17 cellular contexts compared by ENCODE assay signal in the genomic region with DNA sequence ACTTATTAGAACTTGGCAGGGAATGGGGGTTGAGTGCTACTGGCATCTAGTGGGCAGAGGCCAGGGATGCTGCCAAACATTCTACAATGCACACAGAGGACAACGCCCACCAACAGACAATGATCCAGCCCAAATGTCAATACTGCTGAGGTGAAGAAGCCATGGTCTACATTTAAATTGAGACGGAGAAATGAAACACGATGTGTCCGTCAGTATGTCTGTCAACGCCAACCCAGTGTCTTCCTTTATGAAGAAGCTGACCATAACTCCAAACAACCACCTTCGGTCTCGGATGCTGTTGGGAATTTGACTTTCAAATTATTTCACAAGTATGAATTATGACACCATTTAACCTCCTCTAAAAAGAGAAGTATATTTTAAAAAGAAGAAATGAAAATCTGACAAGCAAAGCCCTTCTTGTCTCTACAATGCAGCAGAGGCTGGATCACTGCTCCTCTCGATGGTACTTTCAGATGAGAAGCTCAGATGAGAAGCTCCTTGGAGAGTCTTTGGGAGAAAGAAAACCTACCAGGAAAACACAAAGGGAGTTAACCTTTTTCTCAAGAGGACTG.
DNase-seq lines count a peak whose midpoint lies in the region; ATAC-seq and TF ChIP-seq lines count a peak whose summit lies in the region.
"Had no signal": no experiment of that assay in that cellular context is flagged by ENCODE, and none has a peak within 500 bp of the region (broad histone marks: within the 10 kb centered on the region; RNA-seq: fewer than 3 reads in every experiment).

No MANE protein-coding gene starts in this region.

- H3K4me3 Mint-ChIP-seq in CD8-positive, alpha-beta T cell = no peak overlapping the region
- H3K4me3 Mint-ChIP-seq: activated naive CD8-positive, alpha-beta T cell; activated T-cell treated with anti-CD3 and anti-CD28 coated beads, Interleukin-2, amount 50 U/mL, for 72 hours had no signal

- peaks cover 26% of the 10 kb centered on the region for H3K4me1 Mint-ChIP-seq in CD8-positive, alpha-beta T cell (ENCODE audit: low read depth)

- H3K36me3 ChIP-seq in CD8-positive, alpha-beta T cell (ENCODE audit: insufficient read depth, low read length) = no peaks in the 10 kb centered on the region
- H3K36me3 ChIP-seq: thyroid gland had no signal

- no peaks in the 10 kb centered on the region for H3K9me3 ChIP-seq in CD8-positive, alpha-beta T cell (ENCODE audit: low read length)
- H3K9me3 ChIP-seq: thyroid gland had no signal

- ATAC-seq in CD8-positive, alpha-beta T cell = no peak
- peak; percentile 49 for ATAC-seq in GM18867 (IDR thresholded peaks at IDR 0.05; ENCODE audit: unreplicated experiment)
- ATAC-seq: activated T-cell treated with anti-CD3 and anti-CD28 coated beads, Interleukin-2, amount 50 U/mL, for 72 hours had no signal

- H3K9me3 Mint-ChIP-seq in CD8-positive, alpha-beta T cell = no peaks in the 10 kb centered on the region
- H3K9me3 Mint-ChIP-seq: activated T-cell treated with anti-CD3 and anti-CD28 coated beads, Interleukin-2, amount 50 U/mL, for 72 hours had no signal

- peaks cover 62% of the 10 kb centered on the region for H3K36me3 Mint-ChIP-seq in CD8-positive, alpha-beta T cell

- no peaks in the 10 kb centered on the region for H3K27me3 Mint-ChIP-seq in CD8-positive, alpha-beta T cell (ENCODE audit: low read depth)
- H3K27me3 Mint-ChIP-seq: activated naive CD8-positive, alpha-beta T cell had no signal

- DNase-seq in CD8-positive, alpha-beta T cell = no peak
- DNase-seq in NOMO-1 (lab: John Stamatoyannopoulos, UW; ENCODE audit: unreplicated experiment in 2 of 2) = peak; percentile 20 to 87
- DNase-seq in germinal center (ENCODE audit: low spot score) = peak; percentile 8
- no peak for DNase-seq in NCI-H1436 treated with DMSO at 0.1 percent for 48 hours (lab: John Stamatoyannopoulos, UW)
- DNase-seq in AG08396 (ENCODE audit: low spot score) = no peak
- DNase-seq in OCI-M2 (lab: John Stamatoyannopoulos, UW; ENCODE audit: unreplicated experiment) = no peak
- DNase-seq: activated CD4-positive, CD25-positive, alpha-beta regulatory T cell treated with anti-CD3 and anti-CD28 coated beads, Interleukin-2, amount 50 U/mL, for 72 hours; activated T-cell treated with anti-CD3 and anti-CD28 coated beads, Interleukin-2, amount 50 U/mL, for 72 hours; AML-193; NCI-H2029 treated with DMSO at 0.1 percent for 48 hours; NCI-H446 treated with DMSO at 0.1 percent for 48 hours; occipital lobe; T-helper 9 cell had no signal

- POLR2A ChIA-PET in CD8-positive, alpha-beta T cell (lab: Charles Lee) = no interaction called here

- H3K4me1 ChIP-seq in CD8-positive, alpha-beta T cell (ENCODE audit: insufficient read depth, low read length) = no peaks in the 10 kb centered on the region

- TF ChIP-seq CTCF in CD8-positive, alpha-beta T cell (IDR thresholded peaks at IDR 0.05) = no peak

- H3K27ac ChIP-seq in CD8-positive, alpha-beta T cell (ENCODE audit: low read depth, low read length) = no peak overlapping the region
- H3K27ac ChIP-seq: coronary artery had no signal

- CTCF ChIA-PET in CD8-positive, alpha-beta T cell (lab: Charles Lee) = interaction anchor here (0.7 kb wide), 1 partner anchor 91 kb away, joined by 3 read pairs; no protein-coding TSS in a partner anchor

- intact Hi-C loops in CD8-positive, alpha-beta T cell (cut with DNase I, micrococcal nuclease) = no loop called here

- peak overlapping the region; percentile 52 for H3K27ac Mint-ChIP-seq in CD8-positive, alpha-beta T cell
- H3K27ac Mint-ChIP-seq: activated naive CD8-positive, alpha-beta T cell had no signal

- no peaks in the 10 kb centered on the region for H3K27me3 ChIP-seq in CD8-positive, alpha-beta T cell (ENCODE audit: insufficient read depth, low read length)
- H3K27me3 ChIP-seq: thyroid gland had no signal

- no peak overlapping the region for H3K4me3 ChIP-seq in CD8-positive, alpha-beta T cell (ENCODE audit: low read depth, low read length)
- H3K4me3 ChIP-seq: coronary artery, thyroid gland had no signal

Comparison
In these comparisons a context has a peak if more than half of its experiments do, and no peak if none do; other contexts are left out.
1. DNase-seq: peak in NOMO-1 (2 of 2) and germinal center (single experiment); none in CD8-positive, alpha-beta T cell (0 of 7), NCI-H1436 treated with DMSO at 0.1 percent for 48 hours (single experiment), AG08396 (single experiment) and OCI-M2 (single experiment).